8 cellular contexts compared by ENCODE assay signal in genomic region chr12:108855284-108856169, GRCh38. TPM values are rescaled to one million over a fixed set of nuclear protein-coding genes. Genes with fewer than 3 reads are reported as not detected.
DNase-seq lines count a peak whose midpoint lies in the region; ATAC-seq and TF ChIP-seq lines count a peak whose summit lies in the region.

No MANE protein-coding gene starts in this region.

- H3K4me3 Mint-ChIP-seq in stimulated activated naive CD8-positive, alpha-beta T cell treated with anti-CD3 and anti-CD28 coated beads, Interleukin-15, amount 100 ng/mL, for 72 hours = peak overlapping the region; percentile 83

- 61 to 77% methylated on average over 5 to 8 of the region's 12 CpGs for WGBS in gastroesophageal sphincter (ENCODE audit: low coverage in 1 of 2), 2 donors

- H3K9me3 ChIP-seq in WERI-Rb-1 (ENCODE audit: severe bottlenecking) (peaks cover 3% of the 10 kb centered on the region), gastroesophageal sphincter (no peaks in the 10 kb centered on the region)

- peaks cover 5 to 6% of the 10 kb centered on the region in 2 donors for H3K9me3 Mint-ChIP-seq in stimulated activated naive CD8-positive, alpha-beta T cell treated with anti-CD3 and anti-CD28 coated beads, Interleukin-15, amount 100 ng/mL, for 72 hours

- in situ Hi-C loops in G401 (cut with HindIII; ENCODE audit: low sequenced_read_pairs) = no loop called here

- no peaks in the 10 kb centered on the region for H3K27me3 ChIP-seq in WERI-Rb-1 (ENCODE audit: insufficient read depth, low read depth, severe bottlenecking)
- no peaks in the 10 kb centered on the region for H3K27me3 ChIP-seq in gastroesophageal sphincter

- no peaks in the 10 kb centered on the region for H3K27me3 Mint-ChIP-seq in stimulated activated naive CD8-positive, alpha-beta T cell treated with anti-CD3 and anti-CD28 coated beads, Interleukin-15, amount 100 ng/mL, for 72 hours

- no peak for TF ChIP-seq EP300 in gastroesophageal sphincter (IDR thresholded peaks at IDR 0.05)

- TF ChIP-seq POLR2A in gastroesophageal sphincter (IDR thresholded peaks at IDR 0.05) = no peak

- peaks cover 55% of the 10 kb centered on the region for H3K4me1 Mint-ChIP-seq in stimulated activated naive CD8-positive, alpha-beta T cell treated with anti-CD3 and anti-CD28 coated beads, Interleukin-15, amount 100 ng/mL, for 72 hours

- H3K4me3 ChIP-seq in WERI-Rb-1 (ENCODE audit: low read depth, low read length) (no peak overlapping the region), gastroesophageal sphincter (peak overlapping the region in 1 of 2 donors; percentile 76)

- peaks cover 0 to 82% (median 29%) of the 10 kb centered on the region in 3 donors for H3K4me1 ChIP-seq in gastroesophageal sphincter

- H3K36me3 ChIP-seq in WERI-Rb-1 (peaks cover 32% of the 10 kb centered on the region), gastroesophageal sphincter (no peaks in the 10 kb centered on the region)

- TF ChIP-seq CTCF in WERI-Rb-1 (IDR thresholded peaks at IDR 0.05; ENCODE audit: low read depth, low read length) = no peak
- TF ChIP-seq CTCF in gastroesophageal sphincter (IDR thresholded peaks at IDR 0.05) = no peak

- H3K27ac ChIP-seq in WERI-Rb-1 (0 out of 2 replicates have a peak overlapping the region, but pooled peaks have one; percentile 34), gastroesophageal sphincter (peak overlapping the region; percentile 76 to 98 (median 94))

- no peak overlapping the region for H3K27ac Mint-ChIP-seq in stimulated activated naive CD8-positive, alpha-beta T cell treated with anti-CD3 and anti-CD28 coated beads, Interleukin-15, amount 100 ng/mL, for 72 hours

- DNase-seq in HUDEP-2 (lab: John Stamatoyannopoulos, UW; ENCODE audit: unreplicated experiment in 76 of 76) (peak in 69 of 76 experiments; percentile 3 to 85 (median 49)), WERI-Rb-1 (no peak), iPS-NIHi7 (ENCODE audit: extremely low spot score) (no peak), germinal center (ENCODE audit: low spot score) (no peak), G401 (ENCODE audit: low spot score) (no peak)
- no peak for DNase-seq in stimulated activated naive CD8-positive, alpha-beta T cell treated with anti-CD3 and anti-CD28 coated beads, Interleukin-15, amount 100 ng/mL, for 72 hours
- no peak for DNase-seq in activated CD4-positive, CD25-positive, alpha-beta regulatory T cell treated with anti-CD3 and anti-CD28 coated beads, Interleukin-2, amount 50 U/mL, for 72 hours

- no peak for ATAC-seq in gastroesophageal sphincter
- ATAC-seq in stimulated activated naive CD8-positive, alpha-beta T cell treated with anti-CD3 and anti-CD28 coated beads, Interleukin-15, amount 100 ng/mL, for 72 hours = no peak

RNA-seq across cellular contexts. Expression of gene SSH1, which starts 1.9 kb away (rescaled TPM):
- total RNA-seq in gastroesophageal sphincter = 10 to 100 TPM; 16.2 to 35.0 (median 17.2) TPM
- total RNA-seq in G401 (2014; rRNA removed; shearing (Covaris generic)) = 34.8 and 45.1 TPM in 2 replicates

RNA-seq across cellular contexts. Expression of gene DAO, which starts 24.4 kb away (rescaled TPM):
- 1 to 10 TPM in 1 of 4 donors, not detected in 3; 2.5 TPM for total RNA-seq in gastroesophageal sphincter
- total RNA-seq in G401 (2014; rRNA removed; shearing (Covaris generic)) = 21.5 and 22.1 TPM in 2 replicates

Comparison
In these comparisons a context has a peak if more than half of its experiments do, and no peak if none do; other contexts are left out.
1. DNase-seq: peak in HUDEP-2 (69 of 76); none in WERI-Rb-1 (single experiment), stimulated activated naive CD8-positive, alpha-beta T cell treated with anti-CD3 and anti-CD28 coated beads, Interleukin-15, amount 100 ng/mL, for 72 hours (0 of 2), activated CD4-positive, CD25-positive, alpha-beta regulatory T cell treated with anti-CD3 and anti-CD28 coated beads, Interleukin-2, amount 50 U/mL, for 72 hours (single experiment), iPS-NIHi7 (single experiment), germinal center (single experiment) and G401 (single experiment).